In the genomic region with DNA sequence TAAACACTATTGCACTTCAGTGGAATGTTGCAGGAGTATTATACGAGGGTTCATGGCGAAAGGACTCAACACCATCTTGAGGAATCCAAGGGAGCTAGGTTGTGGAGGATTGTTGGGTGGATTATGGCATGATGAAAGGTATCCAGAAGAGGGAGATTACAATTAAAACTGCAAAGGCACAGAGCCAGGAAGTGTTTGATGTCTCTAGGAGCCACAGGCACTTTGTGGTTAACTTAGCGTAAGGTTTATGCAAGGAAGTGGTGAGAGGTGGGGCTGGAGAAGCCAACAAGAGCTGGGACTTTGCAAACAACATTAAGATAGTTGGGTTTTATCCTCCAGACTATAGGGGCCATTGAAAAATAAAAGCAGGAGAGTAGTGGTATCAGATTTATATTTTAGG, we compare ENCODE assay signal across 13 cellular contexts.
DNase-seq lines count a peak whose midpoint lies in the region; ATAC-seq, FAIRE-seq and TF ChIP-seq lines count a peak whose summit lies in the region.
"Had no signal": no experiment of that assay in that cellular context is flagged by ENCODE, and none has a peak within 500 bp of the region (broad histone marks: within the 10 kb centered on the region; RNA-seq: fewer than 3 reads in every experiment).

No MANE protein-coding gene starts in this region.

- no peak for TF ChIP-seq POLR2A in HCT116 (IDR thresholded peaks at IDR 0.05; ENCODE audit: borderline replicate concordance, extremely low read depth, insufficient read depth, insufficient read length)
- TF ChIP-seq POLR2A in GM12892 (IDR thresholded peaks at IDR 0.05; ENCODE audit: low read depth, low read length): no peak

- no peaks in the 10 kb centered on the region for H3K9me2 ChIP-seq in HCT116 (ENCODE audit: insufficient read depth)

- H3K4me2 ChIP-seq in BLaER1 treated with 17β-estradiol and CSF1 and Interleukin-3, amounts not matched to agents 10 nM and 100 nM: peak overlapping the region; percentile 24 to 70 (median 48)
- peak overlapping the region; percentile 23; the same call in 1 of the 2 replicates for H3K4me2 ChIP-seq in HCT116 (ENCODE audit: low read length)

- no peak overlapping the region for H3K4me3 ChIP-seq in BLaER1 treated with 17β-estradiol and CSF1 and Interleukin-3, amounts not matched to agents 10 nM and 100 nM
- H3K4me3 ChIP-seq in HCT116 (replicated peaks in 1 of 2; ENCODE audit: low read depth in 1 of 2, low read length in 2 of 2) (no peak overlapping the region), fibroblast of pulmonary artery (replicated peaks; ENCODE audit: low read depth, low read length) (no peak overlapping the region)
- H3K4me3 ChIP-seq: heart left ventricle had no signal

- ATAC-seq in HCT116 (peak; percentile 47), left lobe of liver (no peak), GM21529 (IDR thresholded peaks at IDR 0.05; ENCODE audit: unreplicated experiment) (no peak), GM19023 (IDR thresholded peaks at IDR 0.05; ENCODE audit: unreplicated experiment) (no peak)
- ATAC-seq: heart left ventricle had no signal

- peaks cover 7 to 19% (median 10%) of the 10 kb centered on the region in 10 experiments for H3K4me1 ChIP-seq in BLaER1 treated with 17β-estradiol and CSF1 and Interleukin-3, amounts not matched to agents 10 nM and 100 nM
- H3K4me1 ChIP-seq in HCT116 (ENCODE audit: control insufficient read depth in 1 of 2, insufficient read depth in 2 of 2, low read length in 2 of 2): peaks cover 8 to 9% of the 10 kb centered on the region in 2 experiments; a peak in 2 of 4 replicates
- H3K4me1 ChIP-seq: Caco-2 had no signal

- CTCF ChIA-PET in HCT116 (lab: Charles Lee): no interaction called here

- DNase-seq in HCT116 (ENCODE audit: low read depth, low spot score) (peak; percentile 12), SW480 (ENCODE audit: low spot score) (peak; percentile 49), fibroblast of pulmonary artery (ENCODE audit: low read depth) (peak; percentile 37), left lobe of liver (ENCODE audit: low spot score) (no peak), GM12892 (ENCODE audit: insufficient read length) (no peak)
- DNase-seq: activated CD4-positive, CD25-positive, alpha-beta regulatory T cell; Caco-2; heart left ventricle; naive B cell; stimulated activated CD4-positive, alpha-beta T cell treated with anti-CD3 and anti-CD28 coated beads, Interleukin-4, amount 100 ng/mL, for 24 hours had no signal

- no peaks in the 10 kb centered on the region for H4K20me1 ChIP-seq in BLaER1 treated with 17β-estradiol and CSF1 and Interleukin-3, amounts not matched to agents 10 nM and 100 nM
- H4K20me1 ChIP-seq in HCT116 (ENCODE audit: insufficient read depth): no peaks in the 10 kb centered on the region

- intact Hi-C loops in HCT116 (cut with micrococcal nuclease): no loop called here

- H3K9me3 ChIP-seq in BLaER1 treated with 17β-estradiol and CSF1 and Interleukin-3, amounts not matched to agents 10 nM and 100 nM (replicated peaks in 1 of 11): no peaks in the 10 kb centered on the region
- H3K9me3 ChIP-seq in HCT116 (ENCODE audit: control insufficient read depth in 1 of 2, insufficient read depth in 1 of 2, low read depth in 1 of 2, low read length in 2 of 2): no peaks in the 10 kb centered on the region
- H3K9me3 ChIP-seq: Caco-2, heart left ventricle had no signal

- BruUV-seq in HCT116 (replicated peaks; lab: Mats Ljungman, UMichigan): no TSS peak

- H3K79me2 ChIP-seq in HCT116 (ENCODE audit: insufficient read depth, low read length): no peaks in the 10 kb centered on the region

- POLR2A ChIA-PET in HCT116 (lab: Charles Lee): no interaction called here

- FAIRE-seq in GM12892 (lab: Jason Lieb, UNC): no peak

- no peaks in the 10 kb centered on the region for H3K36me3 ChIP-seq in BLaER1 treated with 17β-estradiol and CSF1 and Interleukin-3, amounts not matched to agents 10 nM and 100 nM
- no peaks in the 10 kb centered on the region for H3K36me3 ChIP-seq in HCT116 (ENCODE audit: control insufficient read depth in 1 of 2, insufficient read depth in 2 of 2, low read length in 2 of 2)

- TF ChIP-seq CTCF in HCT116 (IDR thresholded peaks at IDR 0.05 in 2 of 3, conservative IDR thresholded peaks at IDR 0.05 in 1 of 3; ENCODE audit: borderline replicate concordance in 1 of 3, insufficient read depth in 1 of 3, low read depth in 2 of 3, low read length in 2 of 3): no peak
- no peak for TF ChIP-seq CTCF in fibroblast of pulmonary artery (IDR thresholded peaks at IDR 0.05; ENCODE audit: low read length, missing control alignments)

- no peak overlapping the region for H2AFZ ChIP-seq in HCT116 (ENCODE audit: low read depth, low read length, poor library complexity, severe bottlenecking)

- no peak overlapping the region for H3K9ac ChIP-seq in BLaER1 treated with 17β-estradiol and CSF1 and Interleukin-3, amounts not matched to agents 10 nM and 100 nM
- H3K9ac ChIP-seq in HCT116 (ENCODE audit: low read length): no peak overlapping the region

- no peak for TF ChIP-seq RAD21 in HCT116 (IDR thresholded peaks at IDR 0.05; ENCODE audit: low read depth)

- RAD21 ChIA-PET in HCT116 (lab: Charles Lee; ENCODE audit: low non-redundant PET in 1 of 2, low total read pairs in 2 of 2, uncharacterized antibody in 2 of 2, unreplicated experiment in 2 of 2): no interaction called here

- H3K27me3 ChIP-seq in BLaER1 treated with 17β-estradiol and CSF1 and Interleukin-3, amounts not matched to agents 10 nM and 100 nM: no peaks in the 10 kb centered on the region
- H3K27me3 ChIP-seq in HCT116 (ENCODE audit: insufficient read depth, low read length): no peaks in the 10 kb centered on the region
- H3K27me3 ChIP-seq: heart left ventricle had no signal

- no peak overlapping the region for H3K27ac ChIP-seq in BLaER1 treated with 17β-estradiol and CSF1 and Interleukin-3, amounts not matched to agents 10 nM and 100 nM
- no peak overlapping the region for H3K27ac ChIP-seq in HCT116 (ENCODE audit: low read depth, low read length)
- H3K27ac ChIP-seq: heart left ventricle had no signal

TF ChIP-seq in HCT116, 20 proteins besides CTCF, POLR2A, EP300 and RAD21 (continues in another document):
- TF ChIP-seq POLR2AphosphoS5 (IDR thresholded peaks at IDR 0.05; ENCODE audit: low read depth, low read length) (no peak), EGR1 (IDR thresholded peaks at IDR 0.05; ENCODE audit: low read depth) (no peak), ELF1 (IDR thresholded peaks at IDR 0.05; ENCODE audit: borderline replicate concordance, low read depth) (no peak), SIN3A (IDR thresholded peaks at IDR 0.05; ENCODE audit: low read depth) (no peak), FOSL1 (IDR thresholded peaks at IDR 0.05; ENCODE audit: low read depth) (no peak), TCF7L2 (IDR thresholded peaks at IDR 0.05; ENCODE audit: borderline replicate concordance, extremely low read depth, insufficient read depth, insufficient read length) (no peak), SRF (IDR thresholded peaks at IDR 0.05; ENCODE audit: low read depth) (no peak), JUND (IDR thresholded peaks at IDR 0.05) (no peak), EZH2 (IDR thresholded peaks at IDR 0.05) (no peak), CEBPB (IDR thresholded peaks at IDR 0.05; ENCODE audit: low read depth) (no peak), SP1 (IDR thresholded peaks at IDR 0.05; ENCODE audit: low read depth) (no peak), CBX3 (IDR thresholded peaks at IDR 0.05; ENCODE audit: low read depth) (no peak), YY1 (IDR thresholded peaks at IDR 0.05; ENCODE audit: extremely low read depth, insufficient replicate concordance, low read depth, low read length) (no peak), ZFX (IDR thresholded peaks at IDR 0.05) (no peak)
- TF ChIP-seq, protein P1, sequence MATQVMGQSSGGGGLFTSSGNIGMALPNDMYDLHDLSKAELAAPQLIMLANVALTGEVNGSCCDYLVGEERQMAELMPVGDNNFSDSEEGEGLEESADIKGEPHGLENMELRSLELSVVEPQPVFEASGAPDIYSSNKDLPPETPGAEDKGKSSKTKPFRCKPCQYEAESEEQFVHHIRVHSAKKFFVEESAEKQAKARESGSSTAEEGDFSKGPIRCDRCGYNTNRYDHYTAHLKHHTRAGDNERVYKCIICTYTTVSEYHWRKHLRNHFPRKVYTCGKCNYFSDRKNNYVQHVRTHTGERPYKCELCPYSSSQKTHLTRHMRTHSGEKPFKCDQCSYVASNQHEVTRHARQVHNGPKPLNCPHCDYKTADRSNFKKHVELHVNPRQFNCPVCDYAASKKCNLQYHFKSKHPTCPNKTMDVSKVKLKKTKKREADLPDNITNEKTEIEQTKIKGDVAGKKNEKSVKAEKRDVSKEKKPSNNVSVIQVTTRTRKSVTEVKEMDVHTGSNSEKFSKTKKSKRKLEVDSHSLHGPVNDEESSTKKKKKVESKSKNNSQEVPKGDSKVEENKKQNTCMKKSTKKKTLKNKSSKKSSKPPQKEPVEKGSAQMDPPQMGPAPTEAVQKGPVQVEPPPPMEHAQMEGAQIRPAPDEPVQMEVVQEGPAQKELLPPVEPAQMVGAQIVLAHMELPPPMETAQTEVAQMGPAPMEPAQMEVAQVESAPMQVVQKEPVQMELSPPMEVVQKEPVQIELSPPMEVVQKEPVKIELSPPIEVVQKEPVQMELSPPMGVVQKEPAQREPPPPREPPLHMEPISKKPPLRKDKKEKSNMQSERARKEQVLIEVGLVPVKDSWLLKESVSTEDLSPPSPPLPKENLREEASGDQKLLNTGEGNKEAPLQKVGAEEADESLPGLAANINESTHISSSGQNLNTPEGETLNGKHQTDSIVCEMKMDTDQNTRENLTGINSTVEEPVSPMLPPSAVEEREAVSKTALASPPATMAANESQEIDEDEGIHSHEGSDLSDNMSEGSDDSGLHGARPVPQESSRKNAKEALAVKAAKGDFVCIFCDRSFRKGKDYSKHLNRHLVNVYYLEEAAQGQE (IDR thresholded peaks at IDR 0.05; ENCODE audit: low read depth): no peak
- TF ChIP-seq, protein P2, sequence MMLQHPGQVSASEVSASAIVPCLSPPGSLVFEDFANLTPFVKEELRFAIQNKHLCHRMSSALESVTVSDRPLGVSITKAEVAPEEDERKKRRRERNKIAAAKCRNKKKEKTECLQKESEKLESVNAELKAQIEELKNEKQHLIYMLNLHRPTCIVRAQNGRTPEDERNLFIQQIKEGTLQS (IDR thresholded peaks at IDR 0.05): no peak
- TF ChIP-seq, protein P3, sequence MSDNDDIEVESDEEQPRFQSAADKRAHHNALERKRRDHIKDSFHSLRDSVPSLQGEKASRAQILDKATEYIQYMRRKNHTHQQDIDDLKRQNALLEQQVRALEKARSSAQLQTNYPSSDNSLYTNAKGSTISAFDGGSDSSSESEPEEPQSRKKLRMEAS (IDR thresholded peaks at IDR 0.05): no peak

Comparison
In these comparisons a context has a peak if more than half of its experiments do, and no peak if none do; other contexts are left out.
1. DNase-seq: peak in HCT116 (single experiment), SW480 (single experiment) and fibroblast of pulmonary artery (single experiment); none in left lobe of liver (single experiment) and GM12892 (single experiment).